Comparison of ENCODE assay signal across 10 cellular contexts in genomic region chr13:71240906-71241305, GRCh38.
A peak's percentile ranks its signal among the peaks of the same experiment; 100 is the strongest.
DNase-seq lines count a peak whose midpoint lies in the region; FAIRE-seq and TF ChIP-seq lines count a peak whose summit lies in the region.
"Had no signal": no experiment of that assay in that cellular context is flagged by ENCODE, and none has a peak within 500 bp of the region (broad histone marks: within the 10 kb centered on the region; RNA-seq: fewer than 3 reads in every experiment).

No MANE protein-coding gene starts in this region.

- H3K4me3 ChIP-seq in NB4 (ENCODE audit: low read depth, low read length), result no peak overlapping the region
- no peak overlapping the region for H3K4me3 ChIP-seq in dorsolateral prefrontal cortex
- H3K4me3 ChIP-seq: A549 had no signal

- no peaks in the 10 kb centered on the region for H3K36me3 Mint-ChIP-seq in progenitor cell of endocrine pancreas (ENCODE audit: insufficient read depth)
- no peaks in the 10 kb centered on the region for H3K36me3 Mint-ChIP-seq in mesothelial cell of epicardium
- H3K36me3 Mint-ChIP-seq: activated naive CD4-positive, alpha-beta T cell treated with anti-CD3 and anti-CD28 coated beads, Interleukin-2, amount 10 ng/mL, durations not matched to agents 7 days and 5 days had no signal

- H3K27me3 Mint-ChIP-seq in progenitor cell of endocrine pancreas (no peaks in the 10 kb centered on the region), mesothelial cell of epicardium (ENCODE audit: low read depth) (no peaks in the 10 kb centered on the region)
- H3K27me3 Mint-ChIP-seq: activated naive CD4-positive, alpha-beta T cell treated with anti-CD3 and anti-CD28 coated beads, Interleukin-2, amount 10 ng/mL, durations not matched to agents 7 days and 5 days had no signal

- DNase-seq in DMS53 (lab: John Stamatoyannopoulos, UW) (peak; percentile 3), DMS53 treated with DMSO at 0.1 percent for 48 hours (lab: John Stamatoyannopoulos, UW; ENCODE audit: unreplicated experiment) (no peak), NB4 (ENCODE audit: low read depth) (peak; percentile 14), dorsolateral prefrontal cortex (no peak), progenitor cell of endocrine pancreas (ENCODE audit: low spot score, unreplicated experiment) (no peak), GM12891 (ENCODE audit: insufficient read length, low spot score) (no peak), NCI-H2196 treated with DMSO at 0.1 percent for 48 hours (lab: John Stamatoyannopoulos, UW; ENCODE audit: unreplicated experiment) (no peak), mesothelial cell of epicardium (ENCODE audit: low spot score in 2 of 2, unreplicated experiment in 2 of 2) (no peak)
- DNase-seq: activated naive CD4-positive, alpha-beta T cell treated with anti-CD3 and anti-CD28 coated beads, Interleukin-2, amount 10 ng/mL, durations not matched to agents 7 days and 5 days had no signal

- TF ChIP-seq POLR2A in NB4 (IDR thresholded peaks at IDR 0.05; ENCODE audit: extremely low read depth, insufficient read length), result no peak
- no peak for TF ChIP-seq POLR2A in GM12891 (IDR thresholded peaks at IDR 0.05; ENCODE audit: low read depth, low read length)

- H3K27ac Mint-ChIP-seq in progenitor cell of endocrine pancreas (no peak overlapping the region), mesothelial cell of epicardium (no peak overlapping the region)
- H3K27ac Mint-ChIP-seq: activated naive CD4-positive, alpha-beta T cell treated with anti-CD3 and anti-CD28 coated beads, Interleukin-2, amount 10 ng/mL, durations not matched to agents 7 days and 5 days had no signal

- no peak overlapping the region for H3K4me3 Mint-ChIP-seq in progenitor cell of endocrine pancreas (ENCODE audit: low read depth)
- no peak overlapping the region for H3K4me3 Mint-ChIP-seq in mesothelial cell of epicardium
- H3K4me3 Mint-ChIP-seq: activated naive CD4-positive, alpha-beta T cell treated with anti-CD3 and anti-CD28 coated beads, Interleukin-2, amount 10 ng/mL, durations not matched to agents 7 days and 5 days had no signal

- TF ChIP-seq CTCF in NB4 (IDR thresholded peaks at IDR 0.05; ENCODE audit: low read depth, low read length), result peak; percentile 28
- peak in 47 of 56 donors; percentile 12 to 69 (median 44) for TF ChIP-seq CTCF in dorsolateral prefrontal cortex (IDR thresholded peaks at IDR 0.05 in 54 of 56, conservative IDR thresholded peaks at IDR 0.05 in 2 of 56; ENCODE audit: low read depth in 1 of 56, partially characterized antibody in 56 of 56)
- peak; percentile 63 for TF ChIP-seq CTCF in progenitor cell of endocrine pancreas (IDR thresholded peaks at IDR 0.05; ENCODE audit: unreplicated experiment)
- no peak for TF ChIP-seq CTCF in mesothelial cell of epicardium (IDR thresholded peaks at IDR 0.05; ENCODE audit: unreplicated experiment)

- H3K9me3 Mint-ChIP-seq in progenitor cell of endocrine pancreas (ENCODE audit: low read depth) (no peaks in the 10 kb centered on the region), mesothelial cell of epicardium (peaks cover 5% of the 10 kb centered on the region)
- H3K9me3 Mint-ChIP-seq: activated naive CD4-positive, alpha-beta T cell treated with anti-CD3 and anti-CD28 coated beads, Interleukin-2, amount 10 ng/mL, durations not matched to agents 7 days and 5 days had no signal

- no peak for FAIRE-seq in GM12891 (lab: Jason Lieb, UNC)
- FAIRE-seq: A549 had no signal

- no peak overlapping the region for H3K27ac ChIP-seq in dorsolateral prefrontal cortex
- H3K27ac ChIP-seq: A549 had no signal

- intact Hi-C loops in dorsolateral prefrontal cortex (cut with DNase I), result loop anchor here in 1 of 2 donors (5.0 kb wide), 1 partner anchor 636 kb away; no protein-coding TSS in a partner anchor

- peaks cover 2% of the 10 kb centered on the region for H3K4me1 Mint-ChIP-seq in progenitor cell of endocrine pancreas (ENCODE audit: low read depth)
- peaks cover 21% of the 10 kb centered on the region for H3K4me1 Mint-ChIP-seq in mesothelial cell of epicardium
- H3K4me1 Mint-ChIP-seq: activated naive CD4-positive, alpha-beta T cell treated with anti-CD3 and anti-CD28 coated beads, Interleukin-2, amount 10 ng/mL, durations not matched to agents 7 days and 5 days had no signal

- no peaks in the 10 kb centered on the region for H3K27me3 ChIP-seq in dorsolateral prefrontal cortex

TF ChIP-seq in GM12891, 5 proteins besides CTCF, POLR2A, EP300 and RAD21:
- no peak for TF ChIP-seq PAX5 (IDR thresholded peaks at IDR 0.05; ENCODE audit: insufficient read depth, low read length, severe bottlenecking)
- TF ChIP-seq POLR2AphosphoS5 (IDR thresholded peaks at IDR 0.05; ENCODE audit: low read depth, low read length), result no peak
- TF ChIP-seq POU2F2 (IDR thresholded peaks at IDR 0.05; ENCODE audit: low read depth, low read length), result no peak

Comparison
In these comparisons a context has a peak if more than half of its experiments do, and no peak if none do; other contexts are left out.
1. DNase-seq: peak in DMS53 (single experiment) and NB4 (single experiment); none in DMS53 treated with DMSO at 0.1 percent for 48 hours (single experiment), dorsolateral prefrontal cortex (0 of 10), progenitor cell of endocrine pancreas (single experiment), GM12891 (single experiment), NCI-H2196 treated with DMSO at 0.1 percent for 48 hours (single experiment) and mesothelial cell of epicardium (0 of 2).